ENCODE assay signal across 11 cellular contexts in genomic region chr20:25686081-25687077, GRCh38.
DNase-seq lines count a peak whose midpoint lies in the region; ATAC-seq and TF ChIP-seq lines count a peak whose summit lies in the region.
"Had no signal": no experiment of that assay in that cellular context is flagged by ENCODE, and none has a peak within 500 bp of the region (broad histone marks: within the 10 kb centered on the region; RNA-seq: fewer than 3 reads in every experiment).

No MANE protein-coding gene starts in this region.

- H3K27me3 ChIP-seq in DND-41 (ENCODE audit: insufficient read depth, low read length, poor library complexity) (no peaks in the 10 kb centered on the region), WERI-Rb-1 (ENCODE audit: insufficient read depth, low read depth, severe bottlenecking) (no peaks in the 10 kb centered on the region)
- H3K27me3 ChIP-seq: heart right ventricle, neutrophil had no signal

- peak overlapping the region; percentile 23; the same call in 1 of the 2 replicates for H3K9ac ChIP-seq in DND-41 (ENCODE audit: low read depth, low read length)

- H3K4me1 ChIP-seq in DND-41 (ENCODE audit: insufficient read depth, low read length), result peaks cover 54% of the 10 kb centered on the region
- H3K4me1 ChIP-seq: heart right ventricle had no signal

- DNase-seq in DND-41, result peak; percentile 74
- peak; percentile 61 for DNase-seq in WERI-Rb-1
- DNase-seq in NK-92 treated with Interleukin-12 subunit alpha and Interleukin-12 subunit beta, amount 100 ng/mL, for 24 hours (lab: John Stamatoyannopoulos, UW), result no peak
- DNase-seq in middle frontal gyrus (ENCODE audit: extremely low spot score, low spot score), result no peak
- no peak for DNase-seq in GM13977 (ENCODE audit: low spot score)
- DNase-seq in GM19238 (ENCODE audit: insufficient read length, low spot score), result no peak
- DNase-seq: activated CD4-positive, alpha-beta memory T cell treated with anti-CD3 and anti-CD28 coated beads for 36 hours; heart right ventricle had no signal

- peaks cover 50% of the 10 kb centered on the region for H3K36me3 ChIP-seq in DND-41 (ENCODE audit: insufficient read depth, low read length)
- peaks cover 7% of the 10 kb centered on the region for H3K36me3 ChIP-seq in WERI-Rb-1

- peaks cover 34% of the 10 kb centered on the region for H3K79me2 ChIP-seq in DND-41 (ENCODE audit: insufficient read depth, low read length)

- TF ChIP-seq CTCF in DND-41 (IDR thresholded peaks at IDR 0.05; ENCODE audit: borderline replicate concordance, extremely low read depth, low read length, poor library complexity, severe bottlenecking), result no peak
- peak; percentile 19; the same call in 1 of the 2 replicates for TF ChIP-seq CTCF in WERI-Rb-1 (IDR thresholded peaks at IDR 0.05; ENCODE audit: low read depth, low read length)
- no peak for TF ChIP-seq CTCF in GM13977 (IDR thresholded peaks at IDR 0.05; ENCODE audit: extremely low read depth, insufficient read depth, missing control alignments)

- H3K27ac ChIP-seq in DND-41 (ENCODE audit: low read length) (peak overlapping the region; percentile 73), WERI-Rb-1 (peak overlapping the region; percentile 30)
- H3K27ac ChIP-seq: heart right ventricle, neutrophil had no signal

- ATAC-seq in DND-41 (ENCODE audit: insufficient read depth, low read depth), result peak; percentile 83
- ATAC-seq in GM21526 (IDR thresholded peaks at IDR 0.05; ENCODE audit: low FRiP score, unreplicated experiment), result peak; percentile 25
- ATAC-seq in HG03378 (IDR thresholded peaks at IDR 0.05; ENCODE audit: unreplicated experiment), result peak; percentile 10

- H2AFZ ChIP-seq in DND-41 (ENCODE audit: low read depth, low read length), result no peak overlapping the region

- no peaks in the 10 kb centered on the region for H4K20me1 ChIP-seq in DND-41 (ENCODE audit: insufficient read depth, low read length)

- H3K9me3 ChIP-seq in DND-41 (ENCODE audit: insufficient read depth, low read length, severe bottlenecking), result peaks cover 4% of the 10 kb centered on the region
- no peaks in the 10 kb centered on the region for H3K9me3 ChIP-seq in WERI-Rb-1 (ENCODE audit: severe bottlenecking)
- H3K9me3 ChIP-seq: heart right ventricle, neutrophil had no signal

- in situ Hi-C loops in GM13977 (cut with MboI; ENCODE audit: low pct_unique_long_range_greater_than_20kb, low sequenced_read_pairs, unreplicated experiment), result no loop called here

- H3K4me2 ChIP-seq in DND-41 (ENCODE audit: insufficient read depth, low read length), result peak overlapping the region; percentile 10; the same call in 1 of the 2 replicates

- H3K4me3 ChIP-seq in DND-41 (ENCODE audit: low read depth in 1 of 2, low read length in 2 of 2) (no peak overlapping the region), WERI-Rb-1 (ENCODE audit: low read depth, low read length) (no peak overlapping the region)
- H3K4me3 ChIP-seq: heart right ventricle had no signal

Comparison
In these comparisons a context has a peak if more than half of its experiments do, and no peak if none do; other contexts are left out.
1. ATAC-seq: peak in every context shown above with its lines; median percentile 83 in DND-41; 25 in GM21526; 10 in HG03378.
2. DNase-seq: peak in DND-41 (single experiment) and WERI-Rb-1 (single experiment); none in NK-92 treated with Interleukin-12 subunit alpha and Interleukin-12 subunit beta, amount 100 ng/mL, for 24 hours (single experiment), middle frontal gyrus (single experiment), GM13977 (single experiment) and GM19238 (single experiment).